ENCODE assay signal across 8 cellular contexts in the genomic region with DNA sequence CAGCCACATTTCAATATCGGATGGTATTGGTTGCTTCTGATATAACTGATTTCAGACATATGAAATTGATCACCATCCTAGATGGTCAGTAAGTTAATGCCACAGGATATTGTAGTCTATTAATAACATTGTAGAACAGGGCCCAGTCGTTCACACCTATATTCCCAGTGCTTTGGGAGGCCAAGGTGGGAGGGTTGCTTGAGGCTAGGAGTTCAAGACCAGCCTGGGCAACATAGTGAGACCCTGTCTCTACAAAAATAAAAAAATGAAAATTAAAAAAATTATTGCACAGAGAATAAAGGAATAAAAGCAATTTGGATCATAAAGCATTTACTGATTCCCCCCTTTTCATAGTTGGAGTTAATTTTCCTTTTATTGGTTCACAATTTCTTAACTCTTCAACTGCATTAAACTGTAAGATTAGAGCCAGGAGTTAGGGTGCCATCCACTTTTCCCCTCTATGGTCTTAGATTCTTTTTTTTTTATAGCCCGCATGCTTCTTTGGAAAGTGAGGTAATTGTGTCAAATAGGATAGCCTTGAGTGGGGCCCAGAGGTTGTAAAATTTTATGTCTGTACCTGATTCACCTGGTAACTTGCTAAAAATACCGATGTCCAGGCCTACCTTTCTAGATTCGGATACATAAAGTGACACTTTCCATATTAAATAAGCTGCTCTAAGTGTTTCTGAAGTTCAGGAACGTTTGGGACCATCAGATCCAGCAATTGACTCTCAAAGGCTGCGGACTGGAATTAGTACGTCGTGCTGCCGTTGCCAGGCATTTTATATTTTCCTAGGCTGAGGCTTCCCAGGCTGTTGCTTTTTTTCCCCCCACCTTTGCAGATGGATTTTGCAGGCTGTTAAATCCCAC. TPM values are rescaled to one million over a fixed set of nuclear protein-coding genes. Genes with fewer than 3 reads are reported as not detected.
DNase-seq lines count a peak whose midpoint lies in the region; ATAC-seq, FAIRE-seq and TF ChIP-seq lines count a peak whose summit lies in the region.

No MANE protein-coding gene starts in this region.

- 25 to 26% methylated on average over 10 of the region's 10 CpGs for WGBS in esophagus, 2 donors

- no peaks in the 10 kb centered on the region for H3K27me3 Mint-ChIP-seq in progenitor cell of endocrine pancreas

- H3K4me3 ChIP-seq in GM12864 (ENCODE audit: low read depth, low read length) (peak overlapping the region; percentile 95), PC-9 (peak overlapping the region; percentile 90), esophagus (ENCODE audit: low read depth in 1 of 2, low read length in 2 of 2) (peak overlapping the region; percentile 71 to 73)

- H3K4me1 ChIP-seq in PC-9 (replicated peaks; ENCODE audit: insufficient read depth) (peaks cover 29% of the 10 kb centered on the region), esophagus (ENCODE audit: control insufficient read depth in 2 of 2, insufficient read depth in 2 of 2, low read length in 1 of 2) (no peaks in the 10 kb centered on the region)

- H3K9me3 ChIP-seq in PC-9 (ENCODE audit: insufficient read depth, low read depth) = no peaks in the 10 kb centered on the region
- H3K9me3 ChIP-seq in esophagus (ENCODE audit: control insufficient read depth in 2 of 2, insufficient read depth in 1 of 2, low read depth in 1 of 2, low read length in 1 of 2) = no peaks in the 10 kb centered on the region

- DNase-seq in GM12864 (ENCODE audit: low read depth) = no peak
- DNase-seq in PC-9 = no peak
- DNase-seq in progenitor cell of endocrine pancreas (ENCODE audit: low spot score, unreplicated experiment) = no peak
- DNase-seq in NCI-H1105 (lab: John Stamatoyannopoulos, UW) = no peak
- DNase-seq in GM12892 (ENCODE audit: insufficient read length) = no peak

- no peak for FAIRE-seq in GM12892 (lab: Jason Lieb, UNC)

- peak overlapping the region; percentile 89 for H3K4me3 Mint-ChIP-seq in progenitor cell of endocrine pancreas (ENCODE audit: low read depth)

- H3K4me2 ChIP-seq in PC-9 = peak overlapping the region; percentile 86

- peaks cover 15% of the 10 kb centered on the region for H3K4me1 Mint-ChIP-seq in progenitor cell of endocrine pancreas (ENCODE audit: low read depth)

- POLR2A ChIA-PET in PC-9 (lab: Charles Lee; ENCODE audit: unreplicated experiment) = interaction anchor here (0.6 to 1.2 kb wide), 2 partner anchors 23 to 33 kb away, joined by 3 to 5 read pairs; no protein-coding TSS in a partner anchor

- intact Hi-C loops in PC-9 (cut with micrococcal nuclease; ENCODE audit: unreplicated experiment) = loop anchor here (1.0 to 5.0 kb wide), 5 partner anchors 15 to 63 kb away; partner anchors contain the start of gene ADK

- peak overlapping the region; percentile 79 for H3K27ac ChIP-seq in PC-9
- H3K27ac ChIP-seq in esophagus (ENCODE audit: low read depth in 2 of 2, low read length in 1 of 2) = peak overlapping the region; percentile 91 to 96

- no peak for TF ChIP-seq CTCF in GM12864 (IDR thresholded peaks at IDR 0.05; ENCODE audit: low read depth, low read length, missing control alignments)
- TF ChIP-seq CTCF in PC-9 (conservative IDR thresholded peaks at IDR 0.05) = no peak
- TF ChIP-seq CTCF in progenitor cell of endocrine pancreas (IDR thresholded peaks at IDR 0.05; ENCODE audit: unreplicated experiment) = no peak

- peak overlapping the region; percentile 98 for H3K27ac Mint-ChIP-seq in progenitor cell of endocrine pancreas

- H3K9me2 ChIP-seq in PC-9 (ENCODE audit: insufficient read depth) = no peaks in the 10 kb centered on the region

- H2AFZ ChIP-seq in PC-9 = peak overlapping the region; percentile 91

- H3K36me3 ChIP-seq in PC-9 (ENCODE audit: low read depth) (peaks cover 5% of the 10 kb centered on the region; the same call in 1 of the 2 replicates), esophagus (ENCODE audit: control insufficient read depth in 2 of 2, insufficient read depth in 2 of 2, low read length in 1 of 2) (no peaks in the 10 kb centered on the region)

- no peaks in the 10 kb centered on the region for H4K20me1 ChIP-seq in PC-9 (ENCODE audit: insufficient read depth)

- no peak for TF ChIP-seq POLR2A in GM12892 (IDR thresholded peaks at IDR 0.05; ENCODE audit: low read depth, low read length)

- peaks cover 18% of the 10 kb centered on the region for H3F3A ChIP-seq in PC-9 (ENCODE audit: insufficient read depth, low read depth)

- no peaks in the 10 kb centered on the region for H3K36me3 Mint-ChIP-seq in progenitor cell of endocrine pancreas (ENCODE audit: insufficient read depth)

- BruUV-seq in PC-9 (replicated peaks; lab: Mats Ljungman, UMichigan) = TSS peak; percentile 78

- ATAC-seq in GM18909 (IDR thresholded peaks at IDR 0.05; ENCODE audit: poor library complexity, unreplicated experiment) (no peak), HG03342 (IDR thresholded peaks at IDR 0.05; ENCODE audit: unreplicated experiment) (no peak)

- no peaks in the 10 kb centered on the region for H3K27me3 ChIP-seq in PC-9 (ENCODE audit: insufficient read depth, low read depth)
- H3K27me3 ChIP-seq in esophagus (ENCODE audit: control insufficient read depth in 1 of 2, insufficient read depth in 2 of 2, low read length in 2 of 2) = no peaks in the 10 kb centered on the region

- H3K9me3 Mint-ChIP-seq in progenitor cell of endocrine pancreas (ENCODE audit: low read depth) = no peaks in the 10 kb centered on the region

- H3K79me2 ChIP-seq in PC-9 (ENCODE audit: low read depth) = peaks cover 36% of the 10 kb centered on the region

- CTCF ChIA-PET in PC-9 (lab: Charles Lee) = interaction anchor here (0.6 kb wide), 1 partner anchor 55 kb away, joined by 3 read pairs; no protein-coding TSS in a partner anchor

RNA-seq across cellular contexts. Expression of gene ADK, which starts 24.7 kb away (rescaled TPM):
- 133 and 159 TPM in 2 replicates for total RNA-seq in PC-9 (2021)
- polyA plus RNA-seq in esophagus = 10 to 100 TPM; 27.3 to 45.2 TPM
- 20.7 and 24.4 TPM in 2 replicates for total RNA-seq in progenitor cell of endocrine pancreas
- polyA plus RNA-seq in GM12892 (2012; ENCODE audit: missing spikeins) = 77.4 TPM

RNA-seq across cellular contexts. Expression of gene AP3M1, which starts 25.1 kb away (rescaled TPM):
- total RNA-seq in PC-9 (2021) (44.0 and 59.4 TPM in 2 replicates), progenitor cell of endocrine pancreas (49.7 and 51.7 TPM in 2 replicates)
- polyA plus RNA-seq in esophagus = 10 to 100 TPM in 1 of 2 donors, 1 to 10 TPM in 1; 7.1 to 13.4 TPM
- polyA plus RNA-seq in GM12892 (2012; ENCODE audit: missing spikeins) = 41.2 TPM
